In the genomic region with DNA sequence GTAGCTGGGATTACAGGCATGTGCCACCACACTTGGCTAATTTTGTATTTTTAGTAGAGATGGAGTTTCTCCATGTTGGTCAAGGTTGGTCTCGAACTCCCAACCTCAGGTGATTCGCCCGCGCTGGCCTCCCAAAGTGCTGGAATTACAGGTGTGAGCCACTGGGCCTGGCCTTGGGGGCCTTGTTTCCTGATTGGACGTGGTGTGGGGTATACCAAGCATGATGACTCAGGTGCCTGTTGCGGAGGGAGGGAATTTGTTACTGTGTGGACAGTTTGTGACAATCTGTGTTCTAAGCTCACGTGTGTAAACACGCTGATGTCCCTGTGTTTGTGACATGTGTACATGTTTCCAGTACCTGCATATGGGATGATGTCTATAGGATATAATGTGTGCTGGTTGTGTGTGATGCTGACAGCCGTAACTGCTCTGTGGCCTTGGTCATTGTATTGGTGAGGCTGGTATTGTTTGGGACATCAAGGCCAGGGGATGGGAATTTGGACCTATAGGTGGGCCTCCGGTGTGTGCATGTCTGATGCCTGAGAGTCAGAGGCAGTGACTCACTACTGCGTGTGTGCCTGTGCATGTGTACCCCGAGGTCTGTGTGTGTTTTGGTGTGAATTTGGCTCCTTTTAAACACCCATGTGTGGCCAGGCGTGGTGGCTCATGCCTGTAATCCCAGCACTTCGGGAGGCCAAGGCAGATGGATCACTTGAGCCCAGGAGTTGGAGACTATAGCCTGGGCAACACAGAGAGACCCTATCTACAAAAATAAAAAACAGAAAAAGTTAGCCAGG, we compare ENCODE assay signal across 9 cellular contexts. TPM values are rescaled to one million over a fixed set of nuclear protein-coding genes. Genes with fewer than 3 reads are reported as not detected.
DNase-seq lines count a peak whose midpoint lies in the region; ATAC-seq, FAIRE-seq and TF ChIP-seq lines count a peak whose summit lies in the region.
"Had no signal": no experiment of that assay in that cellular context is flagged by ENCODE, and none has a peak within 500 bp of the region (broad histone marks: within the 10 kb centered on the region; RNA-seq: fewer than 3 reads in every experiment).

No MANE protein-coding gene starts in this region.

- no peaks in the 10 kb centered on the region for H3K9me3 ChIP-seq in A549
- no peaks in the 10 kb centered on the region for H3K9me3 ChIP-seq in KOPT-K1 (ENCODE audit: insufficient read depth, low read length, poor library complexity, severe bottlenecking)
- H3K9me3 ChIP-seq in neural cell (ENCODE audit: low read length) = no peaks in the 10 kb centered on the region

- peaks cover 33% of the 10 kb centered on the region for H3K4me1 ChIP-seq in A549

- no peaks in the 10 kb centered on the region for H3F3A ChIP-seq in neural cell (ENCODE audit: insufficient read depth, low read length, poor library complexity, severe bottlenecking)

- peak overlapping the region; percentile 84; the same call in 2 of the 3 replicates for H3K4me3 ChIP-seq in A549
- H3K4me3 ChIP-seq in neural cell (ENCODE audit: low read length) = no peak overlapping the region

- no peak for FAIRE-seq in A549 (lab: Jason Lieb, UNC)
- FAIRE-seq: TTC549 had no signal

- ATAC-seq in A549 = no peak

- TF ChIP-seq POLR2A in A549 (IDR thresholded peaks at IDR 0.05; ENCODE audit: low read length) = no peak

- TF ChIP-seq CTCF in A549 (IDR thresholded peaks at IDR 0.05) (no peak), neural cell (IDR thresholded peaks at IDR 0.05; ENCODE audit: poor library complexity, severe bottlenecking) (no peak)

- H3K27me3 ChIP-seq in neural cell (ENCODE audit: insufficient read depth, low read depth, low read length) = no peaks in the 10 kb centered on the region

- no peak for TF ChIP-seq EP300 in A549 (IDR thresholded peaks at IDR 0.05)
- TF ChIP-seq EP300 in neural cell (conservative IDR thresholded peaks at IDR 0.05; ENCODE audit: poor library complexity, severe bottlenecking) = no peak

- WGBS in A549 (ENCODE audit: missing lambda C conversion rate) = 91% methylated on average over 14 of the region's 14 CpGs

- H4K20me1 ChIP-seq in neural cell (ENCODE audit: insufficient read depth) = peaks cover 2% of the 10 kb centered on the region

- H3K27ac ChIP-seq in A549 (peak overlapping the region; percentile 95 to 96), KOPT-K1 (ENCODE audit: low read depth, low read length, poor library complexity, severe bottlenecking) (peak overlapping the region; percentile 86), cingulate gyrus (ENCODE audit: low read depth, low read length) (peak overlapping the region; percentile 96), neural cell (ENCODE audit: low read length) (peak overlapping the region; percentile 86)

- H3K79me2 ChIP-seq in neural cell (replicated peaks; ENCODE audit: insufficient read depth, low read length) = peaks cover 30% of the 10 kb centered on the region

- H2AFZ ChIP-seq in neural cell (ENCODE audit: low read depth, low read length) = no peak overlapping the region

- DNase-seq in A549 (ENCODE audit: low read depth in 1 of 2, low spot score in 1 of 2) (no peak), NCI-H748 (lab: John Stamatoyannopoulos, UW; ENCODE audit: unreplicated experiment) (no peak), NCI-H82 treated with DMSO at 0.1 percent for 48 hours (lab: John Stamatoyannopoulos, UW; ENCODE audit: unreplicated experiment) (no peak), DMS79 (lab: John Stamatoyannopoulos, UW) (no peak)
- DNase-seq in activated effector memory CD4-positive, alpha-beta T cell treated with anti-CD3 and anti-CD28 coated beads, Interleukin-2, amount 50 U/mL, for 16 hours = no peak

- H3K36me3 ChIP-seq in KOPT-K1 (ENCODE audit: insufficient read depth, low read length) (peaks cover 17% of the 10 kb centered on the region), neural cell (ENCODE audit: insufficient read depth, low read length) (no peaks in the 10 kb centered on the region)

- POLR2A ChIA-PET in A549 (lab: Yijun Ruan, JAX) = interaction anchor here (0.6 to 2.9 kb wide), 11 partner anchors 10 to 467 kb away, joined by 3 to 76 read pairs (median 16); a partner anchor contains a TSS

- H3K9ac ChIP-seq in neural cell (ENCODE audit: low read length) = peak overlapping the region; percentile 69

- TF ChIP-seq RAD21 in A549 (conservative IDR thresholded peaks at IDR 0.05 in 1 of 2, IDR thresholded peaks at IDR 0.05 in 1 of 2) = no peak
- TF ChIP-seq RAD21 in neural cell (conservative IDR thresholded peaks at IDR 0.05) = no peak

- H3K9me2 ChIP-seq in neural cell (ENCODE audit: insufficient read depth, low read length) = no peaks in the 10 kb centered on the region

- CTCF ChIA-PET in A549 (lab: Yijun Ruan, JAX) = interaction anchor here (0.6 to 15.7 kb wide), 31 partner anchors 10 to 421 kb away, joined by 3 to 162 read pairs (median 5); a partner anchor contains a TSS

- H3K4me2 ChIP-seq in A549 (peak overlapping the region; percentile 59), neural cell (ENCODE audit: low read length) (no peak overlapping the region)

TF ChIP-seq in A549, 52 proteins besides CTCF, POLR2A, EP300 and RAD21 (continues in another document):
- no peak for TF ChIP-seq SREBF2 (IDR thresholded peaks at IDR 0.05)
- no peak for TF ChIP-seq ZC3H11A (IDR thresholded peaks at IDR 0.05)
- TF ChIP-seq EHMT2 (IDR thresholded peaks at IDR 0.05; ENCODE audit: low read depth) = no peak
- TF ChIP-seq ZFP36 (IDR thresholded peaks at IDR 0.05; ENCODE audit: borderline replicate concordance, partially characterized antibody) = no peak
- TF ChIP-seq TP53 (CRISPR knock-in tag; IDR thresholded peaks at IDR 0.05) = no peak
- TF ChIP-seq KDM1A (IDR thresholded peaks at IDR 0.05; ENCODE audit: low read depth) = no peak
- no peak for TF ChIP-seq FOSL2 (IDR thresholded peaks at IDR 0.05)
- TF ChIP-seq FOSL2 (CRISPR knock-in tag; IDR thresholded peaks at IDR 0.05) = no peak
- TF ChIP-seq MAFK (IDR thresholded peaks at IDR 0.05; ENCODE audit: partially characterized antibody) = no peak
- no peak for TF ChIP-seq HOXB13 (CRISPR knock-in tag; IDR thresholded peaks at IDR 0.05; ENCODE audit: low read depth)
- TF ChIP-seq HOXA7 (CRISPR knock-in tag; IDR thresholded peaks at IDR 0.05) = no peak

RNA-seq across cellular contexts. Expression of a gene that starts 1.6 kb away (rescaled TPM):
- polyA plus RNA-seq in A549 (2011; rRNA removed) = 34.7 and 45.5 TPM in 2 replicates
- 107 and 141 TPM in 2 replicates for polyA plus RNA-seq in A549 (2012; cell fraction: cytosol; rRNA removed)
- polyA plus RNA-seq in A549 (2012; cell fraction: nucleus; rRNA removed) = 199 and 212 TPM in 2 replicates
- 79.2 to 81.4 TPM (median 80.3 TPM) in 3 replicates for polyA plus RNA-seq in A549 (2017; fragmentation: RNase III; extraction: RNeasy Plus Mini Kit Qiagen cat#74134 plus additional on column Dnase treatment)
- polyA minus RNA-seq in A549 (2011; rRNA and poly(A)+ RNA removed) = 72.7 and 78.7 TPM in 2 replicates
- polyA plus RNA-seq in neural cell = 110 and 112 TPM in 2 replicates
- 112 and 117 TPM in 2 replicates for polyA minus RNA-seq in neural cell

RNA-seq across cellular contexts. Expression of a gene that starts 19.3 kb away (rescaled TPM):
- polyA plus RNA-seq in A549 (2011; rRNA removed) (20.7 and 25.0 TPM in 2 replicates), A549 (2017; fragmentation: RNase III; extraction: RNeasy Plus Mini Kit Qiagen cat#74134 plus additional on column Dnase treatment) (17.1 to 23.3 TPM (median 22.9 TPM) in 3 replicates), neural cell (66.0 and 76.2 TPM in 2 replicates)
- 30.0 and 35.6 TPM in 2 replicates for polyA plus RNA-seq in A549 (2012; cell fraction: cytosol; rRNA removed)
- polyA plus RNA-seq in A549 (2012; cell fraction: nucleus; rRNA removed) = 39.3 and 46.0 TPM in 2 replicates
- polyA minus RNA-seq in A549 (2011; rRNA and poly(A)+ RNA removed) = 6.9 and 13.6 TPM in 2 replicates
- 25.1 and 29.5 TPM in 2 replicates for polyA minus RNA-seq in neural cell

RNA-seq across cellular contexts. Expression of a gene that starts 22.0 kb away (rescaled TPM):
- polyA plus RNA-seq in A549 (2011; rRNA removed) = not detected in 2 replicates
- polyA plus RNA-seq in A549 (2012; cell fraction: cytosol; rRNA removed) = not detected in 2 replicates
- 0.48 and 2.0 TPM in 2 replicates for polyA plus RNA-seq in A549 (2012; cell fraction: nucleus; rRNA removed)
- polyA plus RNA-seq in A549 (2017; fragmentation: RNase III; extraction: RNeasy Plus Mini Kit Qiagen cat#74134 plus additional on column Dnase treatment) = not detected in 3 replicates
- 1.8 TPM in 1 of 2 replicates, not detected in the other for polyA minus RNA-seq in A549 (2011; rRNA and poly(A)+ RNA removed)
- 1.8 and 4.0 TPM in 2 replicates for polyA plus RNA-seq in neural cell
- not detected in 2 replicates for polyA minus RNA-seq in neural cell

RNA-seq across cellular contexts. Expression of a gene that starts 46.4 kb away (rescaled TPM):
- 235 and 236 TPM in 2 replicates for polyA plus RNA-seq in A549 (2011; rRNA removed)
- polyA plus RNA-seq in A549 (2012; cell fraction: cytosol; rRNA removed) = 265 and 288 TPM in 2 replicates
- polyA plus RNA-seq in A549 (2012; cell fraction: nucleus; rRNA removed) = 267 and 341 TPM in 2 replicates
- polyA plus RNA-seq in A549 (2017; fragmentation: RNase III; extraction: RNeasy Plus Mini Kit Qiagen cat#74134 plus additional on column Dnase treatment) = 141 to 155 TPM (median 143 TPM) in 3 replicates
- polyA minus RNA-seq in A549 (2011; rRNA and poly(A)+ RNA removed) = 390 and 504 TPM in 2 replicates
- 29.9 and 37.9 TPM in 2 replicates for polyA plus RNA-seq in neural cell
- 14.4 and 19.2 TPM in 2 replicates for polyA minus RNA-seq in neural cell

RNA-seq across cellular contexts. Expression of a gene that starts 47.1 kb away (rescaled TPM):
- polyA plus RNA-seq in A549 (2011; rRNA removed) (7.8 and 11.7 TPM in 2 replicates), A549 (2017; fragmentation: RNase III; extraction: RNeasy Plus Mini Kit Qiagen cat#74134 plus additional on column Dnase treatment) (14.1 to 18.5 TPM (median 14.8 TPM) in 3 replicates), neural cell (1.0 TPM in 1 of 2 replicates, not detected in the other)
- 13.0 and 16.7 TPM in 2 replicates for polyA plus RNA-seq in A549 (2012; cell fraction: cytosol; rRNA removed)
- 40.2 and 46.1 TPM in 2 replicates for polyA plus RNA-seq in A549 (2012; cell fraction: nucleus; rRNA removed)
- 13.9 and 15.5 TPM in 2 replicates for polyA minus RNA-seq in A549 (2011; rRNA and poly(A)+ RNA removed)
- 0.73 and 1.3 TPM in 2 replicates for polyA minus RNA-seq in neural cell
